Comparison of ENCODE assay signal across 8 cellular contexts in the genomic region with DNA sequence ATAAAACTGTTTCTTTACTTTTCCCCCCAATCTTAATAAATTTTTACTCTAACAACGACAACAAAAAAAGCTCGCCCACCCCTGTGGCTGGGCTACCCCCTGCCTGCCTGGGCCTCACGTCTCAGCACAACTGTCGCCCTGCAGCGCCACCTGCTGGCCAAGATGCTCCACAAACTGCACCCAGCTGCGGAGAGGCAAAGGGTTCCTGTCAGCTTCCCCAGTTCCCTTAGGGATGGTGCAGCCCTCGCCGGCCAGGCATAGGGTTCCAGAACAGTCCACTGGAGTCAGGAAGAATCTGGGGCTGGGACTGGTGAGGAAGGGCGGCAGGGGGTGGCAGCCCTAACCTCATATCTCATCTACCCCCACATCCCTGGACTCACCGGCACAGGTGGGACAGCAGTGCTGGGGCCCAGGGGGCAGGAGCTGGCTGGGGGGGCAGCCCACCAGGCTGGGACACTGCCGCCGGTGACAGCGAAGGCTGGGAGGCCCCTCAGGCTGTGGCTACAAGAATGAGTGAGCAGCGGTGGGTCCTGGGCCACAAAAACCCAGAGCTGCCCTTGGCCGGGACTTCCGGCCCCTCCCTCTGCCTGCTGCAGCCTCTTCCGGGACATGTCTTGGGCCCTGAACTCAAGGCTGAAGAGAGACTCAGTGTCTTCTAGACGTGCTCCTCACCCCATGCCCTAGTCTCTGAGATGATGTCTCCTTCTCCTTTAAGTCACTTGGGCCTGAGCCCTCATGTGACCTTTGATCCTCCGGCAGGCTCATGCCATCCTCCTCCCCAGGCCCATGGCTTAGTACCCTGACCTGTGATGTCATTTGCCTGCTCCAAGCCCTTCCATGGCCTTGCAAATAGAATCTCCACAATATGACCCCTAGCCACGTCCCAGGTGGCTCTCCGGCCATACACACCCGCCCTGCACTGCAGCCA. TPM values are rescaled to one million over a fixed set of nuclear protein-coding genes. Genes with fewer than 3 reads are reported as not detected.
DNase-seq lines count a peak whose midpoint lies in the region; ATAC-seq and TF ChIP-seq lines count a peak whose summit lies in the region.

No MANE protein-coding gene starts in this region.

- H3K27me3 Mint-ChIP-seq in activated T-helper 17 cell treated with anti-CD3 and anti-CD28 coated beads, Interleukin-2, amount 50 U/mL, for 72 hours, result peaks cover 4% of the 10 kb centered on the region

- H3K36me3 Mint-ChIP-seq in activated T-helper 17 cell treated with anti-CD3 and anti-CD28 coated beads, Interleukin-2, amount 50 U/mL, for 72 hours (ENCODE audit: low read depth), result no peaks in the 10 kb centered on the region

- TF ChIP-seq EP300 in ovary (IDR thresholded peaks at IDR 0.05) (no peak), transverse colon (IDR thresholded peaks at IDR 0.05; ENCODE audit: low read depth) (no peak)

- H3K9me3 Mint-ChIP-seq in activated T-helper 17 cell treated with anti-CD3 and anti-CD28 coated beads, Interleukin-2, amount 50 U/mL, for 72 hours, result no peaks in the 10 kb centered on the region

- TF ChIP-seq CTCF in RWPE2 (IDR thresholded peaks at IDR 0.05; ENCODE audit: poor library complexity, severe bottlenecking) (peak; percentile 94), foreskin keratinocyte (conservative IDR thresholded peaks at IDR 0.05) (peak; percentile 92), ovary (IDR thresholded peaks at IDR 0.05) (peak; percentile 83 to 88 (median 83)), transverse colon (IDR thresholded peaks at IDR 0.05) (peak; percentile 93 to 98 (median 94))

- WGBS in ovary, 3 donors, result 50 to 54% (median 54%) methylated on average over 22 of the region's 22 CpGs
- WGBS in transverse colon (ENCODE audit: low coverage in 1 of 2), 2 donors, result 40% methylated on average over 22 of the region's 22 CpGs; no CpG with 5 or more reads in 1 of the 2 donors

- no peak overlapping the region for H3K27ac Mint-ChIP-seq in activated T-helper 17 cell treated with anti-CD3 and anti-CD28 coated beads, Interleukin-2, amount 50 U/mL, for 72 hours

- no peaks in the 10 kb centered on the region for H3K36me3 ChIP-seq in RWPE2 (ENCODE audit: low read depth)
- no peaks in the 10 kb centered on the region for H3K36me3 ChIP-seq in ovary
- no peaks in the 10 kb centered on the region for H3K36me3 ChIP-seq in transverse colon

- intact Hi-C loops in ovary (cut with DNase I) (loop anchor here in 3 of 4 donors (5.0 to 10.0 kb wide), 4 partner anchors 277 to 412 kb away; partner anchors contain the start of gene METTL2B (in 2 of the 3)), transverse colon (cut with DNase I; ENCODE audit: low total_unique reads) (loop anchor here (10.0 kb wide), 1 partner anchor 409 kb away; the partner anchor contains the start of gene METTL2B)

- DNase-seq in COLO829 (ENCODE audit: low spot score) (peak; percentile 97), Kasumi-1 (lab: John Stamatoyannopoulos, UW) (peak; percentile 74 to 78), RWPE2 (ENCODE audit: low spot score) (peak; percentile 76), foreskin keratinocyte (no peak), ovary (peak; percentile 73 to 90 (median 85)), transverse colon (peak; percentile 88)

- no peak for TF ChIP-seq POLR2A in ovary (IDR thresholded peaks at IDR 0.05)
- TF ChIP-seq POLR2A in transverse colon (IDR thresholded peaks at IDR 0.05), result no peak

- in situ Hi-C loops in transverse colon (cut with MboI; ENCODE audit: low pct_ligation_motif_present in 1 of 4, low pct_unique_long_range_greater_than_20kb in 1 of 4, low sequenced_read_pairs in 3 of 4), result loop anchor here in 1 of 4 donors (25.0 kb wide), 1 partner anchor 272 kb away; no protein-coding TSS in a partner anchor

- no peaks in the 10 kb centered on the region for H3K4me1 Mint-ChIP-seq in activated T-helper 17 cell treated with anti-CD3 and anti-CD28 coated beads, Interleukin-2, amount 50 U/mL, for 72 hours

- H3K9me3 ChIP-seq in RWPE2 (ENCODE audit: severe bottlenecking) (no peaks in the 10 kb centered on the region), ovary (no peaks in the 10 kb centered on the region), transverse colon (no peaks in the 10 kb centered on the region)

- H3K27ac ChIP-seq in RWPE2 (ENCODE audit: poor library complexity, severe bottlenecking) (no peak overlapping the region), foreskin keratinocyte (no peak overlapping the region), ovary (no peak overlapping the region), transverse colon (no peak overlapping the region)

- H3K4me3 ChIP-seq in RWPE2 (ENCODE audit: severe bottlenecking) (no peak overlapping the region), ovary (no peak overlapping the region), transverse colon (no peak overlapping the region)

- peak overlapping the region; percentile 35 for H3K4me3 Mint-ChIP-seq in activated T-helper 17 cell treated with anti-CD3 and anti-CD28 coated beads, Interleukin-2, amount 50 U/mL, for 72 hours

- H3K4me1 ChIP-seq in RWPE2 (ENCODE audit: insufficient read depth, poor library complexity, severe bottlenecking), result peaks cover 5% of the 10 kb centered on the region
- no peaks in the 10 kb centered on the region for H3K4me1 ChIP-seq in foreskin keratinocyte
- H3K4me1 ChIP-seq in ovary (ENCODE audit: insufficient read depth), result no peaks in the 10 kb centered on the region
- no peaks in the 10 kb centered on the region for H3K4me1 ChIP-seq in transverse colon

- no peaks in the 10 kb centered on the region for H3K27me3 ChIP-seq in RWPE2 (ENCODE audit: insufficient read depth, poor library complexity, severe bottlenecking)
- H3K27me3 ChIP-seq in foreskin keratinocyte, result no peaks in the 10 kb centered on the region
- H3K27me3 ChIP-seq in ovary, result no peaks in the 10 kb centered on the region
- peaks cover 2% of the 10 kb centered on the region for H3K27me3 ChIP-seq in transverse colon

- ATAC-seq in GM21360 (IDR thresholded peaks at IDR 0.05; ENCODE audit: unreplicated experiment), result peak; percentile 51
- ATAC-seq in RWPE2 (ENCODE audit: low read depth), result peak; percentile 68
- ATAC-seq in activated T-helper 17 cell treated with anti-CD3 and anti-CD28 coated beads, Interleukin-2, amount 50 U/mL, for 72 hours (replicated peaks), result peak; percentile 88
- peak; percentile 61 for ATAC-seq in foreskin keratinocyte

RNA-seq across cellular contexts. Expression of gene ATP6V1F, which starts 21.2 kb away (rescaled TPM):
- 100 to 1,000 TPM in 1 of 2 donors, 10 to 100 TPM in 1; 69.9 to 127 TPM for total RNA-seq in activated T-helper 17 cell treated with anti-CD3 and anti-CD28 coated beads, Interleukin-2, amount 50 U/mL, for 72 hours
- total RNA-seq in foreskin keratinocyte, result 126 and 133 TPM in 2 replicates
- polyA plus RNA-seq in foreskin keratinocyte, result 266 and 275 TPM in 2 replicates
- total RNA-seq in ovary, result 100 to 1,000 TPM in 1 of 7 donors, 10 to 100 TPM in 6; 57.3 to 108 (median 85.0) TPM
- polyA plus RNA-seq in ovary, result 100 to 1,000 TPM in 1 of 2 donors, 10 to 100 TPM in 1; 98.2 to 128 TPM
- 100 to 1,000 TPM in 1 of 4 donors, 10 to 100 TPM in 3; 25.5 to 128 (median 63.2) TPM for total RNA-seq in transverse colon

RNA-seq across cellular contexts. Expression of gene KCP, which starts 26.6 kb away (rescaled TPM):
- total RNA-seq in activated T-helper 17 cell treated with anti-CD3 and anti-CD28 coated beads, Interleukin-2, amount 50 U/mL, for 72 hours, result 1 to 10 TPM in 1 of 2 donors, under 1 TPM in 1; 0.09 to 1.0 TPM
- total RNA-seq in foreskin keratinocyte (0.03 TPM in 1 of 2 replicates, not detected in the other), ovary (1 to 10 TPM in 1 of 7 donors, under 1 TPM in 3, not detected in 3; 0.15 to 1.8 (median 0.21) TPM), transverse colon (under 1 TPM in 3 of 4 donors, not detected in 1; 0.32 to 0.75 (median 0.68) TPM)
- polyA plus RNA-seq in foreskin keratinocyte (0.03 TPM in 2 replicates), ovary (under 1 TPM in 1 of 2 donors, not detected in 1; 0.05 TPM)

RNA-seq across cellular contexts. Expression of gene FLNC, which starts 53.7 kb away (rescaled TPM):
- under 1 TPM; 0.02 to 0.05 TPM for total RNA-seq in activated T-helper 17 cell treated with anti-CD3 and anti-CD28 coated beads, Interleukin-2, amount 50 U/mL, for 72 hours
- total RNA-seq in foreskin keratinocyte, result 0.61 and 1.2 TPM in 2 replicates
- polyA plus RNA-seq in foreskin keratinocyte, result 0.20 and 0.38 TPM in 2 replicates
- 10 to 100 TPM in 6 of 7 donors, 1 to 10 TPM in 1; 8.0 to 51.2 (median 17.3) TPM for total RNA-seq in ovary
- 1 to 10 TPM; 6.5 to 6.8 TPM for polyA plus RNA-seq in ovary
- total RNA-seq in transverse colon, result 100 to 1,000 TPM in 1 of 4 donors, 10 to 100 TPM in 3; 21.3 to 234 (median 57.9) TPM

RNA-seq across cellular contexts. Expression of gene IRF5, which starts 53.8 kb away (rescaled TPM):
- total RNA-seq in activated T-helper 17 cell treated with anti-CD3 and anti-CD28 coated beads, Interleukin-2, amount 50 U/mL, for 72 hours, result 10 to 100 TPM; 22.5 to 25.4 TPM
- total RNA-seq in foreskin keratinocyte, result 0.81 and 1.1 TPM in 2 replicates
- 0.71 and 0.74 TPM in 2 replicates for polyA plus RNA-seq in foreskin keratinocyte
- total RNA-seq in ovary, result 1 to 10 TPM; 2.2 to 6.5 (median 3.1) TPM
- 1 to 10 TPM; 2.1 to 2.2 TPM for polyA plus RNA-seq in ovary
- 1 to 10 TPM; 2.2 to 10.0 (median 6.2) TPM for total RNA-seq in transverse colon

Comparison
In these comparisons a context has a peak if more than half of its experiments do, and no peak if none do; other contexts are left out.
1. DNase-seq: peak in COLO829 (single experiment), Kasumi-1 (2 of 2), RWPE2 (single experiment), ovary (5 of 5) and transverse colon (single experiment); none in foreskin keratinocyte (0 of 2).
2. Peak in every context shown above with its lines, with median percentiles within 50 percentile points of each other: ATAC-seq and CTCF ChIP-seq.